ENCODE assay signal across 1 cellular context in the genomic region with DNA sequence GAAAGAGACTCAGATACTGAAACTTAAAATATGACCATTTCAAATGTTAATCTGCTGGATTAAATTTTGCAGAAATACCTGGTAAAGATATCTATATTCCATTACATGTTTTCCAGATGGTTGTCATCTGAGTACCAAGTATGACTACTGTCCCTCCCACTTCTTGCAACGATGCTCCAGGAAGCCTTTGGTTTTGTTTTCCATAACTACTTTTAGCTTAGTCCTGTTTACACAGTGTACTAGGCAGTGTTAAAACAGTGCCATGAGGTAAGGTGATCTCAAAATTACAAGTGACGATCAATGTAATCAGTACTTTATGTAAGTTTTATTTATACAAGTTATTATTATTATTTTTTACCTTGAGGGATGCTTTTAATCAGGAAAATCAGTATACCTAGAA.
TF ChIP-seq lines count a peak whose summit lies in the region.

No MANE protein-coding gene starts in this region.

TF ChIP-seq in A549, 52 proteins besides CTCF, POLR2A, EP300 and RAD21 (continued from another document):
- TF ChIP-seq, protein P1, sequence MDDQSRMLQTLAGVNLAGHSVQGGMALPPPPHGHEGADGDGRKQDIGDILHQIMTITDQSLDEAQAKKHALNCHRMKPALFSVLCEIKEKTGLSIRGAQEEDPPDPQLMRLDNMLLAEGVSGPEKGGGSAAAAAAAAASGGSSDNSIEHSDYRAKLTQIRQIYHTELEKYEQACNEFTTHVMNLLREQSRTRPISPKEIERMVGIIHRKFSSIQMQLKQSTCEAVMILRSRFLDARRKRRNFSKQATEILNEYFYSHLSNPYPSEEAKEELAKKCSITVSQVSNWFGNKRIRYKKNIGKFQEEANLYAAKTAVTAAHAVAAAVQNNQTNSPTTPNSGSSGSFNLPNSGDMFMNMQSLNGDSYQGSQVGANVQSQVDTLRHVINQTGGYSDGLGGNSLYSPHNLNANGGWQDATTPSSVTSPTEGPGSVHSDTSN (IDR thresholded peaks at IDR 0.05) = no peak
- TF ChIP-seq, protein P2, sequence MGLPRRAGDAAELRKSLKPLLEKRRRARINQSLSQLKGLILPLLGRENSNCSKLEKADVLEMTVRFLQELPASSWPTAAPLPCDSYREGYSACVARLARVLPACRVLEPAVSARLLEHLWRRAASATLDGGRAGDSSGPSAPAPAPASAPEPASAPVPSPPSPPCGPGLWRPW (IDR thresholded peaks at IDR 0.05) = no peak
- TF ChIP-seq CHD4 (IDR thresholded peaks at IDR 0.05; ENCODE audit: borderline replicate concordance) (no peak), KDM5A (IDR thresholded peaks at IDR 0.05) (no peak), CBX2 (IDR thresholded peaks at IDR 0.05; ENCODE audit: borderline replicate concordance, low read depth) (no peak), RCOR1 (IDR thresholded peaks at IDR 0.05; ENCODE audit: low read depth, low read length) (no peak), FOSB (CRISPR knock-in tag; IDR thresholded peaks at IDR 0.05) (no peak), CBX8 (IDR thresholded peaks at IDR 0.05) (no peak), ESRRA (IDR thresholded peaks at IDR 0.05; ENCODE audit: borderline replicate concordance, low read length) (no peak), MAZ (IDR thresholded peaks at IDR 0.05; ENCODE audit: borderline replicate concordance, low read depth, low read length) (no peak)
- TF ChIP-seq, protein P3, sequence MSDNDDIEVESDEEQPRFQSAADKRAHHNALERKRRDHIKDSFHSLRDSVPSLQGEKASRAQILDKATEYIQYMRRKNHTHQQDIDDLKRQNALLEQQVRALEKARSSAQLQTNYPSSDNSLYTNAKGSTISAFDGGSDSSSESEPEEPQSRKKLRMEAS (IDR thresholded peaks at IDR 0.05) = no peak
